Comparison of ENCODE assay signal across 26 cellular contexts in genomic region chrX:68304602-68305001, GRCh38.
"Had no signal": no experiment of that assay in that cellular context is flagged by ENCODE, and none has a peak within 500 bp of the region (broad histone marks: within the 10 kb centered on the region; RNA-seq: fewer than 3 reads in every experiment).

No MANE protein-coding gene starts in this region.

- H3K9me3 ChIP-seq: gastrocnemius medialis, prostate gland, right atrium auricular region, stomach, testis, tibial artery had no signal

- ATAC-seq: esophagus mucosa; gastrocnemius medialis; left lobe of liver; sciatic nerve; stimulated activated effector memory CD8-positive, alpha-beta T cell treated with anti-CD3 and anti-CD28 coated beads, Interleukin-12 subunit alpha, Interleukin-12 subunit beta, amount 100 ng/mL, for 72 hours had no signal

- DNase-seq: dorsolateral prefrontal cortex; effector CD4-positive, alpha-beta T cell; endodermal cell; foreskin fibroblast; gastrocnemius medialis; head of caudate nucleus; kidney; naive B cell; nephron progenitor cell; nucleus accumbens; stimulated activated CD4-positive, alpha-beta T cell treated with anti-CD3 and anti-CD28 coated beads, Interleukin-2, amount 100 ng/mL, for 24 hours; stimulated activated CD4-positive, alpha-beta T cell treated with anti-CD3 and anti-CD28 coated beads, Interleukin-4, amount 100 ng/mL, for 24 hours; stimulated activated naive CD4-positive, alpha-beta T cell treated with Interleukin-2 at 50 U/mL for 16 hours; stomach; testis; tibial artery had no signal

- H3K36me3 Mint-ChIP-seq: memory B cell; naive B cell; stimulated activated effector memory CD8-positive, alpha-beta T cell treated with anti-CD3 and anti-CD28 coated beads, Interleukin-12 subunit alpha, Interleukin-12 subunit beta, amount 100 ng/mL, for 72 hours had no signal

- H3K4me3 ChIP-seq: dorsolateral prefrontal cortex, gastrocnemius medialis, lung, prostate gland, right atrium auricular region, stomach, testis, tibial artery had no signal

- H3K27ac Mint-ChIP-seq: endodermal cell; memory B cell; naive B cell; nephron progenitor cell; stimulated activated effector memory CD8-positive, alpha-beta T cell treated with anti-CD3 and anti-CD28 coated beads, Interleukin-12 subunit alpha, Interleukin-12 subunit beta, amount 100 ng/mL, for 72 hours; type B pancreatic cell had no signal

- H3K9me3 Mint-ChIP-seq: naive B cell; stimulated activated effector memory CD8-positive, alpha-beta T cell treated with anti-CD3 and anti-CD28 coated beads, Interleukin-12 subunit alpha, Interleukin-12 subunit beta, amount 100 ng/mL, for 72 hours had no signal

- H3K4me1 ChIP-seq: gastrocnemius medialis, prostate gland, right atrium auricular region, stomach, testis, tibial artery had no signal

- H3K27ac ChIP-seq: dorsolateral prefrontal cortex, epithelial cell of prostate, gastrocnemius medialis, prostate gland, right atrium auricular region, stomach, testis, tibial artery had no signal

- H3K27me3 Mint-ChIP-seq: memory B cell, naive B cell, type B pancreatic cell had no signal

- H3K36me3 ChIP-seq: gastrocnemius medialis, prostate gland, right atrium auricular region, stomach, tibial artery had no signal

- H3K4me3 Mint-ChIP-seq: endodermal cell; memory B cell; naive B cell; nephron progenitor cell; stimulated activated effector memory CD8-positive, alpha-beta T cell treated with anti-CD3 and anti-CD28 coated beads, Interleukin-12 subunit alpha, Interleukin-12 subunit beta, amount 100 ng/mL, for 72 hours; type B pancreatic cell had no signal

- H3K27me3 ChIP-seq: gastrocnemius medialis, right atrium auricular region, stomach, testis, tibial artery had no signal

- H3K4me1 Mint-ChIP-seq: endodermal cell; memory B cell; naive B cell; nephron progenitor cell; stimulated activated effector memory CD8-positive, alpha-beta T cell treated with anti-CD3 and anti-CD28 coated beads, Interleukin-12 subunit alpha, Interleukin-12 subunit beta, amount 100 ng/mL, for 72 hours had no signal
